Comparison of ENCODE assay signal across 12 cellular contexts in genomic region chr3:132448211-132448961, GRCh38. TPM values are rescaled to one million over a fixed set of nuclear protein-coding genes. Genes with fewer than 3 reads are reported as not detected.
DNase-seq lines count a peak whose midpoint lies in the region; ATAC-seq, FAIRE-seq and TF ChIP-seq lines count a peak whose summit lies in the region.
"Had no signal": no experiment of that assay in that cellular context is flagged by ENCODE, and none has a peak within 500 bp of the region (broad histone marks: within the 10 kb centered on the region; RNA-seq: fewer than 3 reads in every experiment).

No MANE protein-coding gene starts in this region.

- ATAC-seq in heart left ventricle (peak; percentile 54 to 77 (median 73)), GM18858 (IDR thresholded peaks at IDR 0.05; ENCODE audit: unreplicated experiment) (no peak)
- ATAC-seq: activated T-cell treated with anti-CD3 and anti-CD28 coated beads, Interleukin-2, amount 50 U/mL, for 4 hours; HCT116; lower lobe of right lung had no signal

- peak; percentile 49 for FAIRE-seq in GM18507 (lab: Jason Lieb, UNC)

- no peak for TF ChIP-seq POLR2A in heart left ventricle (IDR thresholded peaks at IDR 0.05)

- peaks cover 28% of the 10 kb centered on the region for H3K36me3 ChIP-seq in adipocyte (ENCODE audit: control insufficient read depth, insufficient read depth, low read length, severe bottlenecking)
- peaks cover 0 to 32% (median 17%) of the 10 kb centered on the region in 9 donors for H3K36me3 ChIP-seq in heart left ventricle
- H3K36me3 ChIP-seq in skeletal muscle satellite cell (ENCODE audit: insufficient read depth, low read length) = peaks cover 28% of the 10 kb centered on the region

- peaks cover 45% of the 10 kb centered on the region for H3K4me1 ChIP-seq in adipocyte (ENCODE audit: control insufficient read depth, insufficient read depth, low read length)
- peaks cover 0 to 57% (median 25%) of the 10 kb centered on the region in 12 donors for H3K4me1 ChIP-seq in heart left ventricle
- H3K4me1 ChIP-seq in skeletal muscle satellite cell (ENCODE audit: control insufficient read depth, insufficient read depth, low read length) = peaks cover 43% of the 10 kb centered on the region

- H3K9ac ChIP-seq in adipocyte (ENCODE audit: low read length) (peak overlapping the region; percentile 4), skeletal muscle satellite cell (ENCODE audit: low read depth, low read length) (peak overlapping the region; percentile 23)

- H3K4me3 ChIP-seq in adipocyte (ENCODE audit: low read length) = peak overlapping the region; percentile 1
- H3K4me3 ChIP-seq in heart left ventricle = peak overlapping the region in 1 of 12 donors; percentile 3
- no peak overlapping the region for H3K4me3 ChIP-seq in skeletal muscle satellite cell (ENCODE audit: low read length)
- H3K4me3 ChIP-seq: lower lobe of right lung had no signal

- 15 to 23% (median 16%) methylated on average over 6 of the region's 6 CpGs for WGBS in heart left ventricle, 4 donors

- TF ChIP-seq CTCF in heart left ventricle (IDR thresholded peaks at IDR 0.05) (no peak), GM10266 (IDR thresholded peaks at IDR 0.05; ENCODE audit: control insufficient read depth, insufficient read depth, low read depth, missing control alignments) (no peak)

- no peaks in the 10 kb centered on the region for H3K9me3 ChIP-seq in adipocyte (ENCODE audit: control insufficient read depth, low read length)
- no peaks in the 10 kb centered on the region for H3K9me3 ChIP-seq in heart left ventricle
- H3K9me3 ChIP-seq in skeletal muscle satellite cell (replicated peaks; ENCODE audit: low read length) = no peaks in the 10 kb centered on the region
- H3K9me3 ChIP-seq: lower lobe of right lung had no signal

- H3K27ac ChIP-seq in heart left ventricle = peak overlapping the region; percentile 10 to 80 (median 66)
- H3K27ac ChIP-seq: lower lobe of right lung had no signal

- intact Hi-C loops in heart left ventricle (cut with DNase I) = loop anchor here in 1 of 10 donors (5.0 kb wide), 1 partner anchor 96 kb away; no protein-coding TSS in a partner anchor

- no peak for DNase-seq in GM18507 (ENCODE audit: extremely low spot score, insufficient read length, low read depth)
- DNase-seq in adipocyte (ENCODE audit: low read depth) = no peak
- DNase-seq in heart left ventricle = peak in 4 of 5 donors; percentile 39 to 76 (median 72)
- no peak for DNase-seq in NOMO-1 treated with dmso at 0.1 percent for 144 hours (lab: John Stamatoyannopoulos, UW; ENCODE audit: unreplicated experiment)
- no peak for DNase-seq in superior temporal gyrus (ENCODE audit: extremely low spot score)
- DNase-seq in GM10266 (ENCODE audit: extremely low spot score) = no peak
- DNase-seq: activated T-cell treated with anti-CD3 and anti-CD28 coated beads, Interleukin-2, amount 50 U/mL, for 4 hours; lower lobe of right lung; NCI-H524 had no signal

- H3K27me3 ChIP-seq in adipocyte (replicated peaks; ENCODE audit: control insufficient read depth, insufficient read depth, low read length) (no peaks in the 10 kb centered on the region), heart left ventricle (no peaks in the 10 kb centered on the region), skeletal muscle satellite cell (ENCODE audit: control insufficient read depth, insufficient read depth, low read length) (no peaks in the 10 kb centered on the region)

- peak overlapping the region; percentile 23 for H3K4me2 ChIP-seq in skeletal muscle satellite cell (ENCODE audit: low read length)

RNA-seq across cellular contexts. Expression of gene DNAJC13, which starts 31.1 kb away (rescaled TPM):
- total RNA-seq in heart left ventricle = 10 to 100 TPM; 21.3 to 45.1 (median 38.0) TPM
- 10 to 100 TPM in 1 of 2 donors, 1 to 10 TPM in 1; 6.6 to 12.4 TPM for polyA plus RNA-seq in heart left ventricle
- 54.2 and 64.9 TPM in 2 replicates for total RNA-seq in skeletal muscle satellite cell (2012; rRNA removed)

Comparison
In these comparisons a context has a peak if more than half of its experiments do, and no peak if none do; other contexts are left out.
1. DNase-seq: peak in heart left ventricle (4 of 5); none in GM18507 (single experiment), adipocyte (single experiment), NOMO-1 treated with dmso at 0.1 percent for 144 hours (single experiment), superior temporal gyrus (single experiment) and GM10266 (single experiment).